16 cellular contexts compared by ENCODE assay signal in genomic region chr3:128318275-128318920, GRCh38.
DNase-seq lines count a peak whose midpoint lies in the region; ATAC-seq, FAIRE-seq and TF ChIP-seq lines count a peak whose summit lies in the region.
"Had no signal": no experiment of that assay in that cellular context is flagged by ENCODE, and none has a peak within 500 bp of the region (broad histone marks: within the 10 kb centered on the region; RNA-seq: fewer than 3 reads in every experiment).

No MANE protein-coding gene starts in this region.

- H3K4me3 Mint-ChIP-seq in CD8-positive, alpha-beta T cell = no peak overlapping the region

- no peaks in the 10 kb centered on the region for H3K27me3 Mint-ChIP-seq in CD8-positive, alpha-beta T cell (ENCODE audit: low read depth)

- peaks cover 87% of the 10 kb centered on the region for H3K4me1 Mint-ChIP-seq in CD8-positive, alpha-beta T cell (ENCODE audit: low read depth)

- peaks cover 10% of the 10 kb centered on the region for H3K36me3 Mint-ChIP-seq in CD8-positive, alpha-beta T cell

- no peaks in the 10 kb centered on the region for H3K9me3 Mint-ChIP-seq in CD8-positive, alpha-beta T cell

- H3K9me3 ChIP-seq in CD8-positive, alpha-beta T cell (ENCODE audit: low read length) = no peaks in the 10 kb centered on the region
- no peaks in the 10 kb centered on the region for H3K9me3 ChIP-seq in adrenal gland (replicated peaks in 1 of 3)
- H3K9me3 ChIP-seq in pancreas = no peaks in the 10 kb centered on the region
- no peaks in the 10 kb centered on the region for H3K9me3 ChIP-seq in psoas muscle
- H3K9me3 ChIP-seq: spleen, tibial artery had no signal

- peak overlapping the region; percentile 14 for H3K27ac ChIP-seq in CD8-positive, alpha-beta T cell (ENCODE audit: low read depth, low read length)
- H3K27ac ChIP-seq in adrenal gland (no peak overlapping the region), pancreas (peak overlapping the region in 3 of 4 donors; percentile 17 to 50 (median 20)), psoas muscle (no peak overlapping the region)
- H3K27ac ChIP-seq: tibial artery had no signal

- 94 to 96% (median 94%) methylated on average over 8 to 11 of the region's 11 CpGs for WGBS in adrenal gland, 4 donors
- WGBS in pancreas, 2 donors = 86 to 88% methylated on average over 11 of the region's 11 CpGs
- 92 to 95% (median 94%) methylated on average over 11 of the region's 11 CpGs for WGBS in psoas muscle, 3 donors

- no peaks in the 10 kb centered on the region for H3K36me3 ChIP-seq in CD8-positive, alpha-beta T cell (ENCODE audit: insufficient read depth, low read length)
- H3K36me3 ChIP-seq in adrenal gland (replicated peaks in 1 of 2) = no peaks in the 10 kb centered on the region
- H3K36me3 ChIP-seq in pancreas = no peaks in the 10 kb centered on the region
- peaks cover 0 to 4% of the 10 kb centered on the region in 2 donors for H3K36me3 ChIP-seq in psoas muscle (ENCODE audit: insufficient read depth in 1 of 2, low read depth in 1 of 2)

- H3K27ac Mint-ChIP-seq in CD8-positive, alpha-beta T cell = peak overlapping the region; percentile 87

- FAIRE-seq in pancreas (lab: Jason Lieb, UNC) (no peak), urothelium cell line (lab: Jason Lieb, UNC) (no peak)
- FAIRE-seq: colon, frontal cortex, K562 had no signal

- H3K4me1 ChIP-seq in CD8-positive, alpha-beta T cell (ENCODE audit: insufficient read depth, low read length) = peaks cover 89% of the 10 kb centered on the region
- H3K4me1 ChIP-seq in adrenal gland (replicated peaks in 1 of 2) (no peaks in the 10 kb centered on the region), pancreas (peaks cover 30 to 44% (median 43%) of the 10 kb centered on the region in 3 donors), psoas muscle (peaks cover 3% of the 10 kb centered on the region)
- H3K4me1 ChIP-seq: tibial artery had no signal

- peak; percentile 8 for DNase-seq in DMS53 (lab: John Stamatoyannopoulos, UW)
- DNase-seq in DMS53 treated with DMSO at 0.1 percent for 48 hours (lab: John Stamatoyannopoulos, UW; ENCODE audit: unreplicated experiment) = no peak
- peak in 1 of 7 experiments; percentile 47 for DNase-seq in CD8-positive, alpha-beta T cell
- peak in 6 of 7 donors; percentile 4 to 56 (median 8) for DNase-seq in adrenal gland
- peak in 2 of 6 donors; percentile 12 to 46 for DNase-seq in pancreas
- no peak for DNase-seq in urothelium cell line (ENCODE audit: low spot score)
- DNase-seq in psoas muscle = no peak
- no peak for DNase-seq in DMS153 treated with DMSO at 0.1 percent for 48 hours (lab: John Stamatoyannopoulos, UW; ENCODE audit: unreplicated experiment)
- DNase-seq: activated gamma-delta T cell; NK-92 treated with Interleukin-12 subunit alpha and Interleukin-12 subunit beta, amount 100 ng/mL, for 24 hours; spleen; SW 1271; tibial artery had no signal

- H3K4me3 ChIP-seq in CD8-positive, alpha-beta T cell (ENCODE audit: low read depth, low read length) = no peak overlapping the region
- H3K4me3 ChIP-seq in adrenal gland = no peak overlapping the region
- no peak overlapping the region for H3K4me3 ChIP-seq in pancreas
- no peak overlapping the region for H3K4me3 ChIP-seq in psoas muscle
- H3K4me3 ChIP-seq: K562, spleen, tibial artery had no signal

- no peak for TF ChIP-seq CTCF in CD8-positive, alpha-beta T cell (IDR thresholded peaks at IDR 0.05)
- TF ChIP-seq CTCF in adrenal gland (IDR thresholded peaks at IDR 0.05) (no peak), pancreas (IDR thresholded peaks at IDR 0.05) (no peak), psoas muscle (IDR thresholded peaks at IDR 0.05) (no peak)

- no peaks in the 10 kb centered on the region for H3K27me3 ChIP-seq in CD8-positive, alpha-beta T cell (ENCODE audit: insufficient read depth, low read length)
- no peaks in the 10 kb centered on the region for H3K27me3 ChIP-seq in adrenal gland
- no peaks in the 10 kb centered on the region for H3K27me3 ChIP-seq in pancreas
- no peaks in the 10 kb centered on the region for H3K27me3 ChIP-seq in psoas muscle (ENCODE audit: insufficient read depth in 3 of 3, low read length in 2 of 3)
- H3K27me3 ChIP-seq: spleen, tibial artery had no signal

- ATAC-seq in CD8-positive, alpha-beta T cell = no peak
- ATAC-seq in pancreas = no peak
- ATAC-seq in psoas muscle = no peak
- ATAC-seq: K562 had no signal

- TF ChIP-seq POLR2A in adrenal gland (IDR thresholded peaks at IDR 0.05) = no peak

- CTCF ChIA-PET in CD8-positive, alpha-beta T cell (lab: Charles Lee) = interaction anchor here (1.2 to 5.9 kb wide), 4 partner anchors 9 to 223 kb away, joined by 3 to 76 read pairs (median 7); no protein-coding TSS in a partner anchor

- intact Hi-C loops in CD8-positive, alpha-beta T cell (cut with DNase I, micrococcal nuclease) = loop anchor here (5.0 kb wide), 3 partner anchors 41 to 241 kb away; partner anchors contain the start of gene EEFSEC (in 1 of the 2)
- intact Hi-C loops in adrenal gland (cut with DNase I) = no loop called here
- intact Hi-C loops in pancreas (cut with DNase I) = no loop called here
- intact Hi-C loops in psoas muscle (cut with DNase I) = no loop called here

- POLR2A ChIA-PET in CD8-positive, alpha-beta T cell (lab: Charles Lee) = interaction anchor here (1.0 to 2.1 kb wide), 2 partner anchors 10 to 100 kb away, joined by 3 to 6 read pairs; no protein-coding TSS in a partner anchor

Comparison
In these comparisons a context has a peak if more than half of its experiments do, and no peak if none do; other contexts are left out.
1. DNase-seq: peak in DMS53 (single experiment) and adrenal gland (6 of 7); none in DMS53 treated with DMSO at 0.1 percent for 48 hours (single experiment), urothelium cell line (single experiment), psoas muscle (0 of 2) and DMS153 treated with DMSO at 0.1 percent for 48 hours (single experiment).
2. H3K27ac ChIP-seq: peak in CD8-positive, alpha-beta T cell (single experiment) and pancreas (3 of 4); none in adrenal gland (0 of 5) and psoas muscle (single experiment).
3. intact Hi-C loops: an anchor here in CD8-positive, alpha-beta T cell (5.0 kb wide); none called in adrenal gland, pancreas and psoas muscle.